ENCODE assay signal across 6 cellular contexts in the genomic region with DNA sequence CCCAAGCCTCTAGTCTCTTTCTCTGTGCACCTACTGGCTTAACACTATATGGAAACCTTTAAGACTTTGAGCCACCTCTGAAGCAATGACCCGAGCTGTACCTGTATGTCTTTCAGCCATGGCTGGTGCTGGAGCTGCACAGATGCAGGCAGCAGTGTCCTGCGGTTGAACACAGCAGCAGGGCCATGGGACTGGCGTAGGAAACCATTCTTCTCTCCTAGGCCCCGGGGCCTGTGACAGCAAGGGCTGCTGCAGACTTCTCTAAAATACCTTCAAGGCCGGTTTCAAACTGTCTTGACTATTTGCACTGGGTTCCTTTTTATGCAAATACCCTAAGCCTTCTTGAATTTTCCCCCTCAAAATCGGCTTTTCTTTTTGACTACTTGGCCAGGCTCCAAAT.
A peak's percentile ranks its signal among the peaks of the same experiment; 100 is the strongest.
DNase-seq lines count a peak whose midpoint lies in the region; ATAC-seq, FAIRE-seq and TF ChIP-seq lines count a peak whose summit lies in the region.
"Not testable (repeated sequence)": the region's sequence is repeated elsewhere in the genome, so short reads cannot be mapped to it uniquely, and the experiment has no call there.

No MANE protein-coding gene starts in this region.

- not testable (repeated sequence) for H3K27me3 Mint-ChIP-seq in activated CD4-positive, alpha-beta T cell treated with anti-CD3 and anti-CD28 coated beads, Interleukin-2, amount 10 ng/mL, durations not matched to agents 24 days and 14 days

- H3K4me1 Mint-ChIP-seq in activated CD4-positive, alpha-beta T cell treated with anti-CD3 and anti-CD28 coated beads, Interleukin-2, amount 10 ng/mL, durations not matched to agents 24 days and 14 days, result not testable (repeated sequence)

- not testable (repeated sequence) for H3K36me3 Mint-ChIP-seq in activated CD4-positive, alpha-beta T cell treated with anti-CD3 and anti-CD28 coated beads, Interleukin-2, amount 10 ng/mL, durations not matched to agents 24 days and 14 days (ENCODE audit: low read depth)

- H3K27me3 ChIP-seq in esophagus muscularis mucosa; lung (ENCODE audit: control insufficient read depth, insufficient read depth); sigmoid colon; vagina: not testable (repeated sequence)

- H3K4me1 ChIP-seq in esophagus muscularis mucosa; kidney (ENCODE audit: control insufficient read depth in 1 of 2, insufficient read depth in 1 of 2, low read depth in 1 of 2, low read length in 2 of 2); lung (ENCODE audit: control insufficient read depth in 2 of 2, insufficient read depth in 2 of 2, low read length in 2 of 2); sigmoid colon; vagina: not testable (repeated sequence)

- not testable (repeated sequence) for TF ChIP-seq POLR2A in esophagus muscularis mucosa (IDR thresholded peaks at IDR 0.05; ENCODE audit: low read depth); sigmoid colon (IDR thresholded peaks at IDR 0.05); vagina (IDR thresholded peaks at IDR 0.05)

- FAIRE-seq in kidney (lab: Jason Lieb, UNC), result not testable (repeated sequence)

- not testable (repeated sequence) for TF ChIP-seq EP300 in esophagus muscularis mucosa (IDR thresholded peaks at IDR 0.05); sigmoid colon (IDR thresholded peaks at IDR 0.05)

- intact Hi-C loops in activated CD4-positive, alpha-beta T cell treated with anti-CD3 and anti-CD28 coated beads, Interleukin-2, amount 10 ng/mL, durations not matched to agents 24 days and 14 days (cut with micrococcal nuclease); esophagus muscularis mucosa (cut with DNase I); kidney (cut with DNase I); sigmoid colon (cut with DNase I); vagina (cut with DNase I): not testable (repeated sequence)

- H3K4me3 ChIP-seq in esophagus muscularis mucosa; kidney (ENCODE audit: low read length in 2 of 2); lung; sigmoid colon; vagina: not testable (repeated sequence)

- H3K4me3 Mint-ChIP-seq in activated CD4-positive, alpha-beta T cell treated with anti-CD3 and anti-CD28 coated beads, Interleukin-2, amount 10 ng/mL, durations not matched to agents 24 days and 14 days, result not testable (repeated sequence)

- not testable (repeated sequence) for H3K27ac Mint-ChIP-seq in activated CD4-positive, alpha-beta T cell treated with anti-CD3 and anti-CD28 coated beads, Interleukin-2, amount 10 ng/mL, durations not matched to agents 24 days and 14 days

- peak; percentile 48 for DNase-seq in activated CD4-positive, alpha-beta T cell treated with anti-CD3 and anti-CD28 coated beads, Interleukin-2, amount 10 ng/mL, durations not matched to agents 24 days and 14 days
- DNase-seq in esophagus muscularis mucosa (ENCODE audit: extremely low spot score), result peak; percentile 88
- DNase-seq in kidney, result peak; percentile 46
- peak; percentile 29 for DNase-seq in lung (ENCODE audit: low spot score)
- DNase-seq in sigmoid colon, result peak; percentile 60
- DNase-seq in vagina (ENCODE audit: extremely low spot score in 2 of 2), result peak; percentile 67 to 70

- not testable (repeated sequence) for H3K9me3 ChIP-seq in esophagus muscularis mucosa; kidney (ENCODE audit: control insufficient read depth in 1 of 2, low read length in 2 of 2); lung (ENCODE audit: control insufficient read depth in 2 of 2, insufficient read depth in 1 of 2, low read length in 1 of 2); sigmoid colon; vagina

- H3K9ac ChIP-seq in kidney (ENCODE audit: low read length in 2 of 2), result not testable (repeated sequence)

- WGBS in esophagus muscularis mucosa, result 69% methylated on average over 6 of the region's 6 CpGs
- 49 to 59% methylated on average over 6 of the region's 6 CpGs for WGBS in lung, 2 donors
- 56 to 60% methylated on average over 6 of the region's 6 CpGs for WGBS in sigmoid colon, 2 donors

- not testable (repeated sequence) for H3K36me3 ChIP-seq in esophagus muscularis mucosa; kidney (ENCODE audit: control insufficient read depth in 1 of 2, insufficient read depth in 2 of 2, low read length in 2 of 2); lung (ENCODE audit: control insufficient read depth in 2 of 2, insufficient read depth in 2 of 2, low read length in 2 of 2); sigmoid colon; vagina

- peaks cover 12% of the 10 kb centered on the region for H3K9me3 Mint-ChIP-seq in activated CD4-positive, alpha-beta T cell treated with anti-CD3 and anti-CD28 coated beads, Interleukin-2, amount 10 ng/mL, durations not matched to agents 24 days and 14 days

- ATAC-seq in lung (ENCODE audit: insufficient read depth, low FRiP score), result not testable (repeated sequence)

- not testable (repeated sequence) for H3K27ac ChIP-seq in esophagus muscularis mucosa (replicated peaks in 1 of 4); kidney (ENCODE audit: low read depth in 2 of 2, low read length in 2 of 2); lung (ENCODE audit: low read depth in 1 of 2, low read length in 1 of 2); sigmoid colon; vagina

- not testable (repeated sequence) for TF ChIP-seq CTCF in esophagus muscularis mucosa (IDR thresholded peaks at IDR 0.05); kidney (IDR thresholded peaks at IDR 0.05; ENCODE audit: borderline replicate concordance, extremely low read depth, insufficient read depth); lung (IDR thresholded peaks at IDR 0.05; ENCODE audit: control extremely low read depth, extremely low read depth); sigmoid colon (IDR thresholded peaks at IDR 0.05); vagina (IDR thresholded peaks at IDR 0.05)

Comparison
In these comparisons a context has a peak if more than half of its experiments do, and no peak if none do; other contexts are left out.
1. DNase-seq: peak in every context shown above with its lines; median percentile 88 in esophagus muscularis mucosa; 68 in vagina; 60 in sigmoid colon; 48 in activated CD4-positive, alpha-beta T cell treated with anti-CD3 and anti-CD28 coated beads, Interleukin-2, amount 10 ng/mL, durations not matched to agents 24 days and 14 days; 46 in kidney; 29 in lung.